In the genomic region with DNA sequence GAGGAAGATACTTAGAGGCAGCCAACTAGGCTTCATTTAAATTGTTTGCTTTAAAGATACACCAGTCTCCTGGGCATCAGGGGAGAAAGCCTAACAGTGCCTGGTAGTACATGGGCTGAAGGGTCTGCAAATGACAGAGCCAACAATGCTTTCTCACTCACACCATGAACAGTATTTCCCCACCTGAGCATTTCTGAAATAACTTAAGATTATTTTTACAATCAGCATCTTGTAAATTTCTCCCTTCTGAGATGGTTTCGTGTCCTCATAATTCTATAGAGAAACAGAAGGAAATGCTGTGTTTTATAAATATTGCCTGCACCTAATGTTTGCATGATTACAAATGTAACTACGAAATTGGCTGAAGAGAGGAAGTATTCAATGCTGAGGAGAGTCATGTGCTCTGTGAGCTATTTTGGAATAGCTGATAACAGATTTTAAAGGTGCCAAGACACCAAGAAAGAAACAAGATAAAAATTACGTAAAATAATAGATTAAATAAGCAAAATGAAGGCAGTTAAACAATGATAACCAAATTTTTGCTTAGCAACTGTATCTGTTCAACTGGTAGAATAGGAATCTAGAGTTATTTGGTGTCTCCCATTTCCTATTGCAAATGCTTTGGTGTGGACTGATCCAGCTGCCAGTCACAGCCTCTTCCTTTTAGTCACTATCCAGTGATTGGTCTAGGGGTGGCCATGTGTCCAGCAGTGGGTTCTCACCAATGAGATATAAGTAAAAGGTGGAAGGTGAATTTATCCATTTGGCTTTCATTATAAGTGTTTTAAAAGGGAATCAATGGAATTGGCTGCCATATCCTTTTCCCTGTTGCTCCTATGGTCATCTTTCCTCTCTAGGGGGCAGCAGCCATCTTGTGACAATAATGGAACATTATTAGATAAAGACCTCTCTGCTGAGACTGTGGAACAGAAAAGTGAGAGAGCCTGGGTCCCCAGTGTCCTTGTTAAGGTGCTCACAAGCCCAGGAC, we compare ENCODE assay signal across 7 cellular contexts.
DNase-seq lines count a peak whose midpoint lies in the region; ATAC-seq and TF ChIP-seq lines count a peak whose summit lies in the region.

No MANE protein-coding gene starts in this region.

- H3K4me2 ChIP-seq in MM.1S (ENCODE audit: low read depth, low read length): no peak overlapping the region

- TF ChIP-seq CTCF in MM.1S (IDR thresholded peaks at IDR 0.05; ENCODE audit: low read length) (peak; percentile 15; the same call in 1 of the 2 replicates), astrocyte of the cerebellum (IDR thresholded peaks at IDR 0.05; ENCODE audit: low read depth, low read length, missing control alignments) (peak; percentile 23), liver (IDR thresholded peaks at IDR 0.05; ENCODE audit: low read depth, low read length, missing input control) (peak; percentile 35)

- H3K4me3 ChIP-seq in MM.1S (ENCODE audit: low read length) (no peak overlapping the region), astrocyte of the cerebellum (ENCODE audit: low read depth, low read length) (no peak overlapping the region), liver (ENCODE audit: low read depth in 1 of 3, low read length in 3 of 3) (no peak overlapping the region)

- DNase-seq in EL (peak; percentile 33), MM.1S (no peak), astrocyte of the cerebellum (ENCODE audit: low read depth) (no peak), epidermal melanocyte (ENCODE audit: insufficient read length, low spot score) (no peak)
- DNase-seq in activated CD4-positive, alpha-beta T cell treated with anti-CD3 and anti-CD28 coated beads, Interleukin-2, amount 50 U/mL, for 4 hours: no peak

- no peak overlapping the region for H2AFZ ChIP-seq in MM.1S (ENCODE audit: low read length)

- H3K79me2 ChIP-seq in MM.1S (ENCODE audit: low read length): no peaks in the 10 kb centered on the region

- no peaks in the 10 kb centered on the region for H3K9me3 ChIP-seq in MM.1S (replicated peaks; ENCODE audit: insufficient read depth, low read length)
- H3K9me3 ChIP-seq in liver (ENCODE audit: control insufficient read depth in 4 of 4, low read length in 3 of 4): no peaks in the 10 kb centered on the region

- no peaks in the 10 kb centered on the region for H4K20me1 ChIP-seq in MM.1S (ENCODE audit: insufficient read depth, low read length)

- H3K27ac ChIP-seq in MM.1S (ENCODE audit: low read length): no peak overlapping the region
- peak overlapping the region in 1 of 2 donors; percentile 31 for H3K27ac ChIP-seq in liver (ENCODE audit: low read depth in 1 of 2, low read length in 2 of 2)

- no peak for ATAC-seq in GM18502 (IDR thresholded peaks at IDR 0.05; ENCODE audit: poor library complexity, unreplicated experiment)

- peak; percentile 58 to 70 for TF ChIP-seq RAD21 in liver (IDR thresholded peaks at IDR 0.05)

- H3K27me3 ChIP-seq in MM.1S (replicated peaks; ENCODE audit: insufficient read depth, low read length) (no peaks in the 10 kb centered on the region), liver (ENCODE audit: control insufficient read depth in 4 of 4, insufficient read depth in 4 of 4, low read length in 3 of 4) (no peaks in the 10 kb centered on the region)

- no peak overlapping the region for H3K9ac ChIP-seq in MM.1S (ENCODE audit: low read length)
- no peak overlapping the region for H3K9ac ChIP-seq in liver (ENCODE audit: low read depth in 1 of 2, low read length in 2 of 2)

- 48% methylated on average over 3 of the region's 3 CpGs for WGBS in liver

- in situ Hi-C loops in astrocyte of the cerebellum (cut with HindIII; ENCODE audit: low sequenced_read_pairs): no loop called here

- H3K4me1 ChIP-seq in MM.1S (ENCODE audit: low read length): no peaks in the 10 kb centered on the region
- H3K4me1 ChIP-seq in liver (ENCODE audit: control insufficient read depth in 4 of 4, insufficient read depth in 4 of 4, low read length in 3 of 4): no peaks in the 10 kb centered on the region

- no peaks in the 10 kb centered on the region for H3F3A ChIP-seq in MM.1S (ENCODE audit: insufficient read depth, low read length)

- H3K36me3 ChIP-seq in MM.1S (replicated peaks; ENCODE audit: insufficient read depth, low read length) (no peaks in the 10 kb centered on the region), liver (ENCODE audit: control insufficient read depth in 4 of 4, insufficient read depth in 3 of 4, low read depth in 1 of 4, low read length in 3 of 4) (no peaks in the 10 kb centered on the region)

- H3K9me2 ChIP-seq in MM.1S (replicated peaks; ENCODE audit: insufficient read depth, low read length): no peaks in the 10 kb centered on the region

TF ChIP-seq in liver, 16 proteins besides CTCF, POLR2A, EP300 and RAD21:
- TF ChIP-seq SP1 (IDR thresholded peaks at IDR 0.05) (no peak), YY1 (IDR thresholded peaks at IDR 0.05) (peak; percentile 29), JUND (IDR thresholded peaks at IDR 0.05) (no peak)
TF ChIP-seq in liver: peak in this region for 1.
